In genomic region chrX:124181515-124181914, GRCh38 we compare ENCODE assay signal across 6 cellular contexts.
TF ChIP-seq lines count a peak whose summit lies in the region.
"Not testable (repeated sequence)": the region's sequence is repeated elsewhere in the genome, so short reads cannot be mapped to it uniquely, and the experiment has no call there.

No MANE protein-coding gene starts in this region.

TF ChIP-seq in HEK293T, 16 proteins besides CTCF, POLR2A, EP300 and RAD21:
- TF ChIP-seq PKNOX1 (IDR thresholded peaks at IDR 0.05): peak; percentile 91

TF ChIP-seq in IMR-90, 13 proteins besides CTCF, POLR2A, EP300 and RAD21:
- peak; percentile 70 for TF ChIP-seq CEBPB (IDR thresholded peaks at IDR 0.05; ENCODE audit: low read depth, low read length)

TF ChIP-seq in Ishikawa, 13 proteins besides CTCF, POLR2A, EP300 and RAD21:
- 0 out of 2 replicates have a peak, but pooled peaks have one; percentile 23 for TF ChIP-seq CEBPB (IDR thresholded peaks at IDR 0.05)

TF ChIP-seq in K562, 482 proteins besides CTCF, POLR2A, EP300 and RAD21:
- TF ChIP-seq CEBPG (CRISPR knock-in tag; IDR thresholded peaks at IDR 0.05) (0 out of 2 replicates have a peak, but pooled peaks have one; percentile 47), CEBPG (tag; conservative IDR thresholded peaks at IDR 0.05 in 1 of 2, IDR thresholded peaks at IDR 0.05 in 1 of 2) (peak; percentile 72 to 90), PKNOX1 (IDR thresholded peaks at IDR 0.05) (peak; percentile 73), MEIS2 (IDR thresholded peaks at IDR 0.05; ENCODE audit: partially characterized antibody) (peak; percentile 69), CEBPB (tag; IDR thresholded peaks at IDR 0.05) (peak; percentile 94)
- TF ChIP-seq, protein P1, sequence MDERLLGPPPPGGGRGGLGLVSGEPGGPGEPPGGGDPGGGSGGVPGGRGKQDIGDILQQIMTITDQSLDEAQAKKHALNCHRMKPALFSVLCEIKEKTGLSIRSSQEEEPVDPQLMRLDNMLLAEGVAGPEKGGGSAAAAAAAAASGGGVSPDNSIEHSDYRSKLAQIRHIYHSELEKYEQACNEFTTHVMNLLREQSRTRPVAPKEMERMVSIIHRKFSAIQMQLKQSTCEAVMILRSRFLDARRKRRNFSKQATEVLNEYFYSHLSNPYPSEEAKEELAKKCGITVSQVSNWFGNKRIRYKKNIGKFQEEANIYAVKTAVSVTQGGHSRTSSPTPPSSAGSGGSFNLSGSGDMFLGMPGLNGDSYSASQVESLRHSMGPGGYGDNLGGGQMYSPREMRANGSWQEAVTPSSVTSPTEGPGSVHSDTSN (CRISPR knock-in tag; IDR thresholded peaks at IDR 0.05; ENCODE audit: low read depth): not testable (repeated sequence)
- TF ChIP-seq, protein P1 (tag; conservative IDR thresholded peaks at IDR 0.05; ENCODE audit: low read depth): 0 out of 2 replicates have a peak, but pooled peaks have one; percentile 49

TF ChIP-seq in H1, 55 proteins besides CTCF, POLR2A, EP300 and RAD21:
- TF ChIP-seq CEBPB (IDR thresholded peaks at IDR 0.05; ENCODE audit: low read depth, low read length): peak; percentile 86

TF ChIP-seq in HepG2, 621 proteins besides CTCF, POLR2A, EP300 and RAD21:
- peak; percentile 45; the same call in 1 of the 2 replicates for TF ChIP-seq CEBPB (IDR thresholded peaks at IDR 0.05; ENCODE audit: borderline replicate concordance, low read depth, low read length)
